8 cellular contexts compared by ENCODE assay signal in the genomic region with DNA sequence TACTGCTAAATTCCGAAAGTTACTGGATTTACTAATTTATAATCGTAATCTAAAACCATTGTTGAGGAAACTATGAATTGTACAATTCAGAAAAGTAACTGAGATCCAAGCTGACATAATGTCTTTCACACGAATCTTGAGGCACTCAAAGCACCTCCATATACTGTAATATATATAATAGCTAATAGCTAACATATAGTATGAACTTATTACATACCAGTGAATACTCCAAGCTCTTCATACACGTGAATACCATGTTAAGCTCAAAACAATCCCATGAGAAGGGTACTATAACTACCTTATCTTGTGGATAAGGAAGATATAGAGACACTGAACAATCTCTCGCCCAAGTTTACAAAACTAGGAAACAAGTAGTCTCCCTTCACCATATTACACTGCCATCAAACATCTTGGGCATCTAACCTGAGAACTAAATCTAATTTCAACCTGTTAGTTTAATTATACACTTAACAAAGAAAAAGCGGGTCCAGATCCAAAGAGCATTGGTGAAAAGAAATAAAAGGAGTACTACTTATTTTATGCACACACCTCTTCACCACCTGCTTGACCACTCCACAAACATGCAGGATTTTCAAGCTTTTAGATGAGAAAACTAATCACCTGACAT. TPM values are rescaled to one million over a fixed set of nuclear protein-coding genes. Genes with fewer than 3 reads are reported as not detected.
DNase-seq lines count a peak whose midpoint lies in the region; ATAC-seq and TF ChIP-seq lines count a peak whose summit lies in the region.

No MANE protein-coding gene starts in this region.

- DNase-seq in cardiac muscle cell (ENCODE audit: low read depth in 1 of 2, low spot score in 1 of 2) (no peak), Right ventricle myocardium inferior (ENCODE audit: missing footprints) (no peak), upper lobe of right lung (no peak), NCI-H446 (lab: John Stamatoyannopoulos, UW) (no peak), EL (no peak)
- DNase-seq in activated naive CD8-positive, alpha-beta T cell treated with anti-CD3 and anti-CD28 coated beads, Interleukin-2, amount 10 ng/mL, durations not matched to agents 7 days and 5 days: no peak

- no peaks in the 10 kb centered on the region for H3K9me3 Mint-ChIP-seq in activated naive CD8-positive, alpha-beta T cell treated with anti-CD3 and anti-CD28 coated beads, Interleukin-2, amount 10 ng/mL, durations not matched to agents 7 days and 5 days

- POLR2A ChIA-PET in activated naive CD8-positive, alpha-beta T cell treated with anti-CD3 and anti-CD28 coated beads, Interleukin-2, amount 10 ng/mL, durations not matched to agents 7 days and 5 days (lab: Charles Lee): interaction anchor here (1.1 to 6.8 kb wide), 7 partner anchors 8 to 47 kb away, joined by 3 to 177 read pairs (median 23); partner anchors contain the start of genes CCNG1 and MAT2B

- peak overlapping the region; percentile 70 to 98 for H3K9ac ChIP-seq in liver (ENCODE audit: low read depth in 1 of 2, low read length in 2 of 2)

- TF ChIP-seq RAD21 in liver (IDR thresholded peaks at IDR 0.05): no peak

- 36% methylated on average over 6 of the region's 6 CpGs for WGBS in liver

- peak overlapping the region; percentile 98 for H3K27ac ChIP-seq in cardiac muscle cell
- H3K27ac ChIP-seq in liver (ENCODE audit: low read depth in 1 of 2, low read length in 2 of 2): peak overlapping the region; percentile 95 to 96
- peak overlapping the region; percentile 97 for H3K27ac ChIP-seq in upper lobe of right lung

- H3K27ac Mint-ChIP-seq in activated naive CD8-positive, alpha-beta T cell treated with anti-CD3 and anti-CD28 coated beads, Interleukin-2, amount 10 ng/mL, durations not matched to agents 7 days and 5 days: peak overlapping the region; percentile 99

- H3K4me1 ChIP-seq in cardiac muscle cell (ENCODE audit: low read depth) (peaks cover 11% of the 10 kb centered on the region), liver (ENCODE audit: control insufficient read depth in 4 of 4, insufficient read depth in 4 of 4, low read length in 3 of 4) (peaks cover 11 to 30% (median 24%) of the 10 kb centered on the region in 4 donors), upper lobe of right lung (peaks cover 20% of the 10 kb centered on the region)

- H3K9me3 ChIP-seq in cardiac muscle cell (ENCODE audit: low read depth) (no peaks in the 10 kb centered on the region), liver (ENCODE audit: control insufficient read depth in 4 of 4, low read length in 3 of 4) (no peaks in the 10 kb centered on the region), upper lobe of right lung (no peaks in the 10 kb centered on the region)

- no peaks in the 10 kb centered on the region for H3K27me3 Mint-ChIP-seq in activated naive CD8-positive, alpha-beta T cell treated with anti-CD3 and anti-CD28 coated beads, Interleukin-2, amount 10 ng/mL, durations not matched to agents 7 days and 5 days

- H3K36me3 ChIP-seq in cardiac muscle cell (peaks cover 4% of the 10 kb centered on the region), liver (ENCODE audit: control insufficient read depth in 4 of 4, insufficient read depth in 3 of 4, low read depth in 1 of 4, low read length in 3 of 4) (peaks cover 0 to 10% (median 2%) of the 10 kb centered on the region in 4 donors), upper lobe of right lung (peaks cover 25% of the 10 kb centered on the region)

- TF ChIP-seq CTCF in cardiac muscle cell (IDR thresholded peaks at IDR 0.05; ENCODE audit: low read depth, low read length) (no peak), liver (IDR thresholded peaks at IDR 0.05; ENCODE audit: low read depth, low read length, missing input control) (no peak), upper lobe of right lung (IDR thresholded peaks at IDR 0.05) (no peak)

- no peaks in the 10 kb centered on the region for H3K27me3 ChIP-seq in cardiac muscle cell
- H3K27me3 ChIP-seq in liver (ENCODE audit: control insufficient read depth in 4 of 4, insufficient read depth in 4 of 4, low read length in 3 of 4): no peaks in the 10 kb centered on the region
- no peaks in the 10 kb centered on the region for H3K27me3 ChIP-seq in upper lobe of right lung

- H3K4me3 ChIP-seq in cardiac muscle cell: peak overlapping the region; percentile 51
- H3K4me3 ChIP-seq in liver (ENCODE audit: low read depth in 1 of 3, low read length in 3 of 3): peak overlapping the region in 2 of 3 donors; percentile 55 to 77
- peak overlapping the region; percentile 70 for H3K4me3 ChIP-seq in upper lobe of right lung

- intact Hi-C loops in Right ventricle myocardium inferior (cut with DNase I): loop anchor here (2.0 kb wide), 1 partner anchor 22 kb away; the partner anchor contains the start of gene CCNG1
- intact Hi-C loops in upper lobe of right lung (cut with DNase I): no loop called here

- ATAC-seq in Right ventricle myocardium inferior (no peak), upper lobe of right lung (no peak), HG02642 (IDR thresholded peaks at IDR 0.05; ENCODE audit: poor library complexity, unreplicated experiment) (no peak)
- no peak for ATAC-seq in activated naive CD8-positive, alpha-beta T cell treated with anti-CD3 and anti-CD28 coated beads, Interleukin-2, amount 10 ng/mL, durations not matched to agents 7 days and 5 days (ENCODE audit: low read depth)

- H3K4me3 Mint-ChIP-seq in activated naive CD8-positive, alpha-beta T cell treated with anti-CD3 and anti-CD28 coated beads, Interleukin-2, amount 10 ng/mL, durations not matched to agents 7 days and 5 days: peak overlapping the region; percentile 99

- peaks cover 27% of the 10 kb centered on the region for H3K4me1 Mint-ChIP-seq in activated naive CD8-positive, alpha-beta T cell treated with anti-CD3 and anti-CD28 coated beads, Interleukin-2, amount 10 ng/mL, durations not matched to agents 7 days and 5 days

- peaks cover 26% of the 10 kb centered on the region for H3K36me3 Mint-ChIP-seq in activated naive CD8-positive, alpha-beta T cell treated with anti-CD3 and anti-CD28 coated beads, Interleukin-2, amount 10 ng/mL, durations not matched to agents 7 days and 5 days

TF ChIP-seq in liver, 16 proteins besides CTCF, POLR2A, EP300 and RAD21:
- TF ChIP-seq RXRA (IDR thresholded peaks at IDR 0.05) (no peak), FOXA2 (IDR thresholded peaks at IDR 0.05) (no peak), ATF3 (IDR thresholded peaks at IDR 0.05) (no peak), FOXA1 (IDR thresholded peaks at IDR 0.05) (no peak), ZBTB33 (IDR thresholded peaks at IDR 0.05) (no peak), HNF4G (IDR thresholded peaks at IDR 0.05) (no peak), GABPA (IDR thresholded peaks at IDR 0.05 in 1 of 2, conservative IDR thresholded peaks at IDR 0.05 in 1 of 2) (no peak)
TF ChIP-seq in liver: peak in this region for 0.

RNA-seq across cellular contexts. Expression of gene NUDCD2, which starts 1.0 kb away (rescaled TPM):
- total RNA-seq in cardiac muscle cell (9.2 and 16.5 TPM in 2 replicates), Right ventricle myocardium inferior (11.8 TPM), liver (1 to 10 TPM; 1.8 to 4.0 TPM), upper lobe of right lung (21.8 TPM)
- polyA plus RNA-seq in cardiac muscle cell (78.6 and 117 TPM in 2 replicates), liver (10 to 100 TPM in 1 of 2 donors, 1 to 10 TPM in 1; 4.7 to 32.0 TPM)
- total RNA-seq in activated naive CD8-positive, alpha-beta T cell treated with anti-CD3 and anti-CD28 coated beads, Interleukin-2, amount 10 ng/mL, durations not matched to agents 7 days and 5 days: 10 to 100 TPM; 36.2 to 37.1 TPM

RNA-seq across cellular contexts. Expression of gene HMMR, which starts 1.5 kb away (rescaled TPM):
- 7.8 and 46.5 TPM in 2 replicates for total RNA-seq in cardiac muscle cell
- polyA plus RNA-seq in cardiac muscle cell: 7.8 and 36.2 TPM in 2 replicates
- 0.92 TPM for total RNA-seq in Right ventricle myocardium inferior
- 10 to 100 TPM; 50.5 to 54.5 TPM for total RNA-seq in activated naive CD8-positive, alpha-beta T cell treated with anti-CD3 and anti-CD28 coated beads, Interleukin-2, amount 10 ng/mL, durations not matched to agents 7 days and 5 days
- 10 to 100 TPM in 1 of 2 donors, under 1 TPM in 1; 0.33 to 48.5 TPM for total RNA-seq in liver
- polyA plus RNA-seq in liver: 1 to 10 TPM; 1.0 to 3.7 TPM
- 1.6 TPM for total RNA-seq in upper lobe of right lung

RNA-seq across cellular contexts. Expression of gene CCNG1, which starts 21.5 kb away (rescaled TPM):
- 120 and 155 TPM in 2 replicates for total RNA-seq in cardiac muscle cell
- polyA plus RNA-seq in cardiac muscle cell: 134 and 181 TPM in 2 replicates
- 94.2 TPM for total RNA-seq in Right ventricle myocardium inferior
- 100 to 1,000 TPM; 138 to 144 TPM for total RNA-seq in activated naive CD8-positive, alpha-beta T cell treated with anti-CD3 and anti-CD28 coated beads, Interleukin-2, amount 10 ng/mL, durations not matched to agents 7 days and 5 days
- 10 to 100 TPM; 74.2 to 93.7 TPM for total RNA-seq in liver
- 10 to 100 TPM; 30.9 to 73.9 TPM for polyA plus RNA-seq in liver
- total RNA-seq in upper lobe of right lung: 118 TPM

RNA-seq across cellular contexts. Expression of gene MAT2B, which starts 46.5 kb away (rescaled TPM):
- total RNA-seq in cardiac muscle cell (30.2 and 32.5 TPM in 2 replicates), Right ventricle myocardium inferior (59.1 TPM), liver (10 to 100 TPM; 27.0 to 41.3 TPM), upper lobe of right lung (61.7 TPM)
- polyA plus RNA-seq in cardiac muscle cell (38.3 and 52.4 TPM in 2 replicates), liver (10 to 100 TPM; 21.3 to 23.1 TPM)
- 100 to 1,000 TPM in 1 of 2 experiments, 10 to 100 TPM in 1; 98.7 to 101 TPM for total RNA-seq in activated naive CD8-positive, alpha-beta T cell treated with anti-CD3 and anti-CD28 coated beads, Interleukin-2, amount 10 ng/mL, durations not matched to agents 7 days and 5 days
